ENCODE assay signal across 7 cellular contexts in genomic region chr19:34678421-34678820, GRCh38. TPM values are rescaled to one million over a fixed set of nuclear protein-coding genes. Genes with fewer than 3 reads are reported as not detected.
DNase-seq lines count a peak whose midpoint lies in the region; ATAC-seq, FAIRE-seq and TF ChIP-seq lines count a peak whose summit lies in the region.

No MANE protein-coding gene starts in this region.

- peaks cover 39% of the 10 kb centered on the region for H3K9me3 ChIP-seq in HEK293 (ENCODE audit: control insufficient read depth, insufficient read depth, low read depth, low read length)
- H3K9me3 ChIP-seq in T-helper 17 cell (ENCODE audit: control insufficient read depth, low read length, poor library complexity, severe bottlenecking) = peaks cover 14% of the 10 kb centered on the region
- no peaks in the 10 kb centered on the region for H3K9me3 ChIP-seq in small intestine (ENCODE audit: control insufficient read depth, low read depth)

- H3K27ac Mint-ChIP-seq in T-helper 17 cell = peak overlapping the region; percentile 99
- H3K27ac Mint-ChIP-seq in glutamatergic neuron (ENCODE audit: unreplicated experiment) = peak overlapping the region; percentile 85

- peaks cover 6% of the 10 kb centered on the region for H3K4me1 Mint-ChIP-seq in T-helper 17 cell
- H3K4me1 Mint-ChIP-seq in glutamatergic neuron (ENCODE audit: low read depth, unreplicated experiment) = peaks cover 9% of the 10 kb centered on the region

- DNase-seq in T-helper 17 cell (no peak), glutamatergic neuron (no peak), small intestine (peak; percentile 62), GM19239 (ENCODE audit: insufficient read length, low spot score) (no peak)
- no peak for DNase-seq in stimulated activated CD8-positive, alpha-beta memory T cell treated with anti-CD3 and anti-CD28 coated beads, Interleukin-4, amount 100 ng/mL, for 48 hours

- CTCF ChIA-PET in HEK293 (lab: Yijun Ruan, JAX) = interaction anchor here (0.5 to 4.3 kb wide), 3 partner anchors 36 to 67 kb away, joined by 3 to 34 read pairs (median 4); no protein-coding TSS in a partner anchor

- WGBS in small intestine, 3 donors = 20 to 45% (median 33%) methylated on average over 10 of the region's 10 CpGs

- H3K27me3 Mint-ChIP-seq in T-helper 17 cell (peaks cover 9% of the 10 kb centered on the region), glutamatergic neuron (ENCODE audit: unreplicated experiment) (peaks cover 5% of the 10 kb centered on the region)

- H3K4me1 ChIP-seq in HEK293 (ENCODE audit: control insufficient read depth, insufficient read depth, low read length) (peaks cover 12% of the 10 kb centered on the region), small intestine (ENCODE audit: control insufficient read depth in 2 of 2, insufficient read depth in 1 of 2, low read depth in 1 of 2, low read length in 1 of 2) (peaks cover 4 to 7% of the 10 kb centered on the region in 2 donors)

- H3K27ac ChIP-seq in HEK293 (ENCODE audit: extremely low read depth, low read depth, low read length) (no peak overlapping the region), small intestine (ENCODE audit: low read depth in 1 of 2, low read length in 1 of 2) (peak overlapping the region in 1 of 2 donors; percentile 1)

- ATAC-seq in T-helper 17 cell (no peak), GM19324 (IDR thresholded peaks at IDR 0.05; ENCODE audit: low FRiP score, unreplicated experiment) (no peak)

- no peak for FAIRE-seq in small intestine (lab: Jason Lieb, UNC)
- FAIRE-seq in GM19239 (lab: Jason Lieb, UNC) = no peak

- peaks cover 16% of the 10 kb centered on the region for H3K9me3 Mint-ChIP-seq in glutamatergic neuron (ENCODE audit: unreplicated experiment)

- H3K27me3 ChIP-seq in small intestine (ENCODE audit: control insufficient read depth in 2 of 2, insufficient read depth in 2 of 2, low read length in 2 of 2) = no peaks in the 10 kb centered on the region

- TF ChIP-seq CTCF in HEK293 (tag by site-specific recombination; IDR thresholded peaks at IDR 0.05) (no peak), glutamatergic neuron (IDR thresholded peaks at IDR 0.05; ENCODE audit: partially characterized antibody, unreplicated experiment) (no peak)

- H3K4me3 ChIP-seq in HEK293 (ENCODE audit: low read depth, low read length) (no peak overlapping the region), small intestine (ENCODE audit: low read depth in 1 of 2, low read length in 2 of 2) (peak overlapping the region in 1 of 2 donors; percentile 97)

- H3K36me3 Mint-ChIP-seq in T-helper 17 cell (ENCODE audit: low read depth) (peaks cover 12% of the 10 kb centered on the region), glutamatergic neuron (ENCODE audit: unreplicated experiment) (peaks cover 22% of the 10 kb centered on the region)

- peaks cover 51 to 54% of the 10 kb centered on the region in 2 experiments for H3K36me3 ChIP-seq in HEK293 (ENCODE audit: control insufficient read depth in 2 of 2, insufficient read depth in 1 of 2, low read length in 2 of 2)
- peaks cover 13% of the 10 kb centered on the region in 2 donors for H3K36me3 ChIP-seq in small intestine (ENCODE audit: control insufficient read depth in 2 of 2, insufficient read depth in 2 of 2, low read length in 2 of 2)

- H3K4me3 Mint-ChIP-seq in T-helper 17 cell (peak overlapping the region; percentile 95), glutamatergic neuron (ENCODE audit: unreplicated experiment) (peak overlapping the region; percentile 89)

- POLR2A ChIA-PET in HEK293 (lab: Yijun Ruan, JAX) = interaction anchor here (0.6 to 2.1 kb wide), 8 partner anchors 39 to 1536 kb away, joined by 3 to 24 read pairs (median 8); partner anchors contain the start of genes GRAMD1A, ZNF181, ZNF30 and ZNF565

TF ChIP-seq in HEK293, 187 proteins besides CTCF, POLR2A, EP300 and RAD21:
- TF ChIP-seq ZIC2 (tag by site-specific recombination; IDR thresholded peaks at IDR 0.05) (peak; percentile 14; the same call in 1 of the 2 replicates), ZNF157 (tag by site-specific recombination; IDR thresholded peaks at IDR 0.05) (no peak), ZNF837 (tag by site-specific recombination; IDR thresholded peaks at IDR 0.05) (no peak), ZNF362 (tag by site-specific recombination; IDR thresholded peaks at IDR 0.05) (peak; percentile 77; the same call in 1 of the 2 replicates), ZNF514 (tag by site-specific recombination; IDR thresholded peaks at IDR 0.05) (no peak), ZNF366 (tag by site-specific recombination; conservative IDR thresholded peaks at IDR 0.05) (0 out of 2 replicates have a peak, but pooled peaks have one; percentile 13)
TF ChIP-seq in HEK293: peak in this region for 3.

RNA-seq across cellular contexts. Expression of gene ZNF302, which starts 0.9 kb away (rescaled TPM):
- total RNA-seq in T-helper 17 cell (10 to 100 TPM in 1 of 2 donors, 1 to 10 TPM in 1; 9.0 to 11.5 TPM), glutamatergic neuron (ENCODE audit: unreplicated experiment) (38.8 TPM)
- 10 to 100 TPM; 10.5 to 17.4 (median 13.2) TPM for polyA plus RNA-seq in small intestine

RNA-seq across cellular contexts. Expression of gene SCGB2B2, which starts 1.5 kb away (rescaled TPM):
- total RNA-seq in T-helper 17 cell = under 1 TPM in 1 of 2 donors, not detected in 1; 0.82 TPM
- 1.2 TPM for total RNA-seq in glutamatergic neuron (ENCODE audit: unreplicated experiment)
- under 1 TPM in 1 of 3 donors, not detected in 2; 0.15 TPM for polyA plus RNA-seq in small intestine

RNA-seq across cellular contexts. Expression of gene ZNF181, which starts 55.6 kb away (rescaled TPM):
- total RNA-seq in T-helper 17 cell = 1 to 10 TPM; 3.1 to 4.7 TPM
- 11.4 TPM for total RNA-seq in glutamatergic neuron (ENCODE audit: unreplicated experiment)
- 10 to 100 TPM in 2 of 3 donors, 1 to 10 TPM in 1; 8.9 to 10.5 (median 10.1) TPM for polyA plus RNA-seq in small intestine
